Comparison of ENCODE assay signal across 11 cellular contexts in the genomic region with DNA sequence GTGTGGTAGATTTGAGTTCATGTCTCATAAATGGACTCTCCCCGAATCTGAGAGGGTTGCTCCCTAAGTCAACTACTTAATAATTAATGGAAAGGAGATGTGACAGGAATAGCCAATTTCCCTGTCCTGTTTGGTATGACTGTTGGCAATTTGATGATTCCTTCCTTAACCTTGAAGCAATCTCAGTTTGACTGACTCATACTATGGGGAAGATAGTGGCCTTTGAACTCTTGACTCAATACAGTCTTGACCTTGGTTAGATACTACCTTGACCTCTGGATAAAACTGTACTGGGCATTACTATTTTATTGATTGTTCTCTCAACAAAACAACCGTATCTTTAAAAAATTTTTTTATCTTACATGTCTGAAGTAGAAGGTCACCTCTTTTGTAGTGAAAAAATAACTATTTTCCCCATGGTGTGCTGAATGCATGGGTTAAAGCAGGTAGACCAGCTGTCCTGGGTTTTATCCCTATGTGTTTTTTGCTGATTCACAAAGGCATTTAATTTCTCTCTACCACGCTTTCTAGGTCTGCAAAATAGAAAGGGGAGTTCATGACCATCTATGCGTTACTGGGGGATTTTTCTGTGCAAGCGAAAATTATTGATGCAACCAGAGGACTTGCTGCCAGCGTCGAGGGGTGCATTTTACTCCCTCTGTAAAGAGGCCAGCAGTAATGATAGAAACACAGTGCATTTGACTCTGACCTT.
DNase-seq lines count a peak whose midpoint lies in the region; ATAC-seq and TF ChIP-seq lines count a peak whose summit lies in the region.
"Had no signal": no experiment of that assay in that cellular context is flagged by ENCODE, and none has a peak within 500 bp of the region (broad histone marks: within the 10 kb centered on the region; RNA-seq: fewer than 3 reads in every experiment).

No MANE protein-coding gene starts in this region.

- H3K9me3 ChIP-seq in CD4-positive, alpha-beta memory T cell (ENCODE audit: control insufficient read depth in 1 of 2, low read length in 2 of 2) = no peaks in the 10 kb centered on the region
- H3K9me3 ChIP-seq in HCT116 (ENCODE audit: control insufficient read depth in 1 of 2, insufficient read depth in 1 of 2, low read depth in 1 of 2, low read length in 2 of 2) (no peaks in the 10 kb centered on the region), HAP-1 (no peaks in the 10 kb centered on the region)
- H3K9me3 ChIP-seq in naive thymus-derived CD4-positive, alpha-beta T cell (ENCODE audit: control insufficient read depth in 2 of 3, low read length in 3 of 3) = no peaks in the 10 kb centered on the region

- intact Hi-C loops in CD4-positive, alpha-beta memory T cell (cut with micrococcal nuclease) = loop anchor here (5.0 kb wide), 4 partner anchors 33 to 303 kb away; no protein-coding TSS in a partner anchor
- intact Hi-C loops in HCT116 (cut with micrococcal nuclease) = loop anchor here (1.0 to 10.0 kb wide), 2 partner anchors 15 to 305 kb away; no protein-coding TSS in a partner anchor
- intact Hi-C loops in naive thymus-derived CD4-positive, alpha-beta T cell (cut with micrococcal nuclease) = loop anchor here in 1 of 2 donors (2.0 to 5.0 kb wide), 2 partner anchors 38 to 79 kb away; no protein-coding TSS in a partner anchor

- H3K36me3 Mint-ChIP-seq in CD4-positive, alpha-beta memory T cell = peaks cover 0 to 5% of the 10 kb centered on the region in 2 donors
- H3K36me3 Mint-ChIP-seq in activated naive CD8-positive, alpha-beta T cell treated with anti-CD3 and anti-CD28 coated beads, Interleukin-2, amount 50 U/mL, for 24 hours (ENCODE audit: low read depth) = peaks cover 14% of the 10 kb centered on the region
- peaks cover 0 to 28% (median 5%) of the 10 kb centered on the region in 5 donors for H3K36me3 Mint-ChIP-seq in naive thymus-derived CD4-positive, alpha-beta T cell

- in situ Hi-C loops in HAP-1 (cut with MboI; ENCODE audit: low sequenced_read_pairs) = no loop called here

- H2AFZ ChIP-seq in HCT116 (ENCODE audit: low read depth, low read length, poor library complexity, severe bottlenecking) = no peak overlapping the region

- no peak for TF ChIP-seq RAD21 in HCT116 (IDR thresholded peaks at IDR 0.05; ENCODE audit: low read depth)

- H3K36me3 ChIP-seq in CD4-positive, alpha-beta memory T cell (ENCODE audit: insufficient read depth, low read length) = no peaks in the 10 kb centered on the region
- H3K36me3 ChIP-seq in HCT116 (ENCODE audit: control insufficient read depth in 1 of 2, insufficient read depth in 2 of 2, low read length in 2 of 2) (no peaks in the 10 kb centered on the region), HAP-1 (replicated peaks) (no peaks in the 10 kb centered on the region)
- no peaks in the 10 kb centered on the region for H3K36me3 ChIP-seq in naive thymus-derived CD4-positive, alpha-beta T cell (ENCODE audit: control insufficient read depth in 2 of 3, insufficient read depth in 3 of 3, low read length in 3 of 3)

- CTCF ChIA-PET in CD4-positive, alpha-beta memory T cell (lab: Charles Lee; ENCODE audit: partially characterized antibody) = interaction anchor here (2.2 kb wide), 1 partner anchor 278 kb away, joined by 6 read pairs; no protein-coding TSS in a partner anchor
- CTCF ChIA-PET in HCT116 (lab: Charles Lee) = no interaction called here
- CTCF ChIA-PET in naive thymus-derived CD4-positive, alpha-beta T cell (lab: Charles Lee) = interaction anchor here (0.9 kb wide), 1 partner anchor 13 kb away, joined by 3 read pairs; no protein-coding TSS in a partner anchor

- RAD21 ChIA-PET in HCT116 (lab: Charles Lee; ENCODE audit: low non-redundant PET in 1 of 2, low total read pairs in 2 of 2, uncharacterized antibody in 2 of 2, unreplicated experiment in 2 of 2) = no interaction called here

- H3K9ac ChIP-seq in HCT116 (ENCODE audit: low read length) = no peak overlapping the region

- H3K4me2 ChIP-seq in HCT116 (ENCODE audit: low read length) = peak overlapping the region; percentile 40

- DNase-seq in CD4-positive, alpha-beta memory T cell = no peak
- DNase-seq in HCT116 (ENCODE audit: low read depth, low spot score) = no peak
- DNase-seq in activated naive CD8-positive, alpha-beta T cell treated with anti-CD3 and anti-CD28 coated beads, Interleukin-2, amount 50 U/mL, for 24 hours = no peak
- no peak for DNase-seq in naive thymus-derived CD4-positive, alpha-beta T cell
- DNase-seq in kidney glomerular epithelial cell (lab: John Stamatoyannopoulos, UW) = no peak
- no peak for DNase-seq in activated effector memory CD4-positive, alpha-beta T cell treated with anti-CD3 and anti-CD28 coated beads, Interleukin-2, amount 50 U/mL, for 16 hours
- DNase-seq in HAP-1 (ENCODE audit: low spot score in 2 of 2) = no peak
- DNase-seq in iPS-NIHi11 (ENCODE audit: low spot score) = no peak
- DNase-seq: activated naive CD4-positive, alpha-beta T cell; erythroblast; NCI-H2171 had no signal

- no peaks in the 10 kb centered on the region for H3K9me2 ChIP-seq in HCT116 (ENCODE audit: insufficient read depth)

- H3K4me1 ChIP-seq in CD4-positive, alpha-beta memory T cell (ENCODE audit: insufficient read depth, low read length) = peaks cover 88% of the 10 kb centered on the region
- H3K4me1 ChIP-seq in HCT116 (ENCODE audit: control insufficient read depth in 1 of 2, insufficient read depth in 2 of 2, low read length in 2 of 2) (peaks cover 33 to 34% of the 10 kb centered on the region in 2 experiments), HAP-1 (no peaks in the 10 kb centered on the region)
- peaks cover 25 to 60% of the 10 kb centered on the region in 2 donors for H3K4me1 ChIP-seq in naive thymus-derived CD4-positive, alpha-beta T cell (ENCODE audit: control insufficient read depth in 2 of 2, insufficient read depth in 2 of 2, low read length in 2 of 2)

- POLR2A ChIA-PET in CD4-positive, alpha-beta memory T cell (lab: Charles Lee; ENCODE audit: partially characterized antibody) = interaction anchor here (0.7 to 1.3 kb wide), 5 partner anchors 9 to 774 kb away, joined by 3 to 4 read pairs (median 3); no protein-coding TSS in a partner anchor
- POLR2A ChIA-PET in HCT116 (lab: Charles Lee) = no interaction called here
- POLR2A ChIA-PET in naive thymus-derived CD4-positive, alpha-beta T cell (lab: Charles Lee) = no interaction called here

- H3K27me3 Mint-ChIP-seq in CD4-positive, alpha-beta memory T cell = no peaks in the 10 kb centered on the region
- no peaks in the 10 kb centered on the region for H3K27me3 Mint-ChIP-seq in activated naive CD8-positive, alpha-beta T cell treated with anti-CD3 and anti-CD28 coated beads, Interleukin-2, amount 50 U/mL, for 24 hours
- H3K27me3 Mint-ChIP-seq in naive thymus-derived CD4-positive, alpha-beta T cell = no peaks in the 10 kb centered on the region

- H3K27ac ChIP-seq in CD4-positive, alpha-beta memory T cell (ENCODE audit: low read depth, low read length) = no peak overlapping the region
- peak overlapping the region; percentile 48 for H3K27ac ChIP-seq in HCT116 (ENCODE audit: low read depth, low read length)
- no peak overlapping the region for H3K27ac ChIP-seq in naive thymus-derived CD4-positive, alpha-beta T cell (ENCODE audit: low read depth, low read length)

- no peaks in the 10 kb centered on the region for H4K20me1 ChIP-seq in HCT116 (ENCODE audit: insufficient read depth)

- H3K27me3 ChIP-seq in CD4-positive, alpha-beta memory T cell (ENCODE audit: insufficient read depth, low read length) = no peaks in the 10 kb centered on the region
- H3K27me3 ChIP-seq in HCT116 (ENCODE audit: insufficient read depth, low read length) (no peaks in the 10 kb centered on the region), HAP-1 (ENCODE audit: low read depth) (no peaks in the 10 kb centered on the region)
- H3K27me3 ChIP-seq in naive thymus-derived CD4-positive, alpha-beta T cell (ENCODE audit: control insufficient read depth in 2 of 2, insufficient read depth in 2 of 2, low read length in 2 of 2) = no peaks in the 10 kb centered on the region

- H3K4me3 Mint-ChIP-seq in CD4-positive, alpha-beta memory T cell = peak overlapping the region in 3 of 8 donors; percentile 21 to 69 (median 60)
- H3K4me3 Mint-ChIP-seq in activated naive CD8-positive, alpha-beta T cell treated with anti-CD3 and anti-CD28 coated beads, Interleukin-2, amount 50 U/mL, for 24 hours = no peak overlapping the region
- H3K4me3 Mint-ChIP-seq in naive thymus-derived CD4-positive, alpha-beta T cell = peak overlapping the region in 7 of 10 donors; percentile 31 to 90 (median 52)

- H3K4me1 Mint-ChIP-seq in CD4-positive, alpha-beta memory T cell = peaks cover 59 to 88% (median 76%) of the 10 kb centered on the region in 4 donors
- H3K4me1 Mint-ChIP-seq in activated naive CD8-positive, alpha-beta T cell treated with anti-CD3 and anti-CD28 coated beads, Interleukin-2, amount 50 U/mL, for 24 hours = peaks cover 87% of the 10 kb centered on the region
- peaks cover 56 to 79% (median 77%) of the 10 kb centered on the region in 7 donors for H3K4me1 Mint-ChIP-seq in naive thymus-derived CD4-positive, alpha-beta T cell

- H3K27ac Mint-ChIP-seq in CD4-positive, alpha-beta memory T cell = peak overlapping the region; percentile 79 to 96 (median 87)
- H3K27ac Mint-ChIP-seq in activated naive CD8-positive, alpha-beta T cell treated with anti-CD3 and anti-CD28 coated beads, Interleukin-2, amount 50 U/mL, for 24 hours = peak overlapping the region; percentile 30
- peak overlapping the region; percentile 76 to 98 (median 90) for H3K27ac Mint-ChIP-seq in naive thymus-derived CD4-positive, alpha-beta T cell

- BruUV-seq in HCT116 (replicated peaks; lab: Mats Ljungman, UMichigan) = no TSS peak

- no peak for TF ChIP-seq CTCF in HCT116 (IDR thresholded peaks at IDR 0.05 in 2 of 3, conservative IDR thresholded peaks at IDR 0.05 in 1 of 3; ENCODE audit: borderline replicate concordance in 1 of 3, insufficient read depth in 1 of 3, low read depth in 2 of 3, low read length in 2 of 3)

- peaks cover 0 to 2% (median 0%) of the 10 kb centered on the region in 8 donors for H3K9me3 Mint-ChIP-seq in CD4-positive, alpha-beta memory T cell
- H3K9me3 Mint-ChIP-seq in activated naive CD8-positive, alpha-beta T cell treated with anti-CD3 and anti-CD28 coated beads, Interleukin-2, amount 50 U/mL, for 24 hours = peaks cover 5% of the 10 kb centered on the region
- H3K9me3 Mint-ChIP-seq in naive thymus-derived CD4-positive, alpha-beta T cell = peaks cover 0 to 4% (median 0%) of the 10 kb centered on the region in 11 donors

- no peaks in the 10 kb centered on the region for H3K79me2 ChIP-seq in HCT116 (ENCODE audit: insufficient read depth, low read length)

- no peak for ATAC-seq in HCT116
- ATAC-seq in activated naive CD8-positive, alpha-beta T cell treated with anti-CD3 and anti-CD28 coated beads, Interleukin-2, amount 50 U/mL, for 24 hours = no peak
- ATAC-seq in naive thymus-derived CD4-positive, alpha-beta T cell = no peak

- TF ChIP-seq POLR2A in HCT116 (IDR thresholded peaks at IDR 0.05; ENCODE audit: borderline replicate concordance, extremely low read depth, insufficient read depth, insufficient read length) = no peak

- H3K4me3 ChIP-seq in CD4-positive, alpha-beta memory T cell (ENCODE audit: low read length in 2 of 2) = no peak overlapping the region
- H3K4me3 ChIP-seq in HCT116 (replicated peaks in 1 of 2; ENCODE audit: low read depth in 1 of 2, low read length in 2 of 2) (no peak overlapping the region), HAP-1 (no peak overlapping the region)
- no peak overlapping the region for H3K4me3 ChIP-seq in naive thymus-derived CD4-positive, alpha-beta T cell (ENCODE audit: low read length)

Comparison
In these comparisons a context has a peak if more than half of its experiments do, and no peak if none do; other contexts are left out.
1. H3K27ac Mint-ChIP-seq: peak in every context shown above with its lines; median percentile 90 in naive thymus-derived CD4-positive, alpha-beta T cell; 87 in CD4-positive, alpha-beta memory T cell; 30 in activated naive CD8-positive, alpha-beta T cell treated with anti-CD3 and anti-CD28 coated beads, Interleukin-2, amount 50 U/mL, for 24 hours.